In genomic region chr16:89167425-89167941, GRCh38 we compare ENCODE assay signal across 1 cellular context.
TF ChIP-seq lines count a peak whose summit lies in the region.

No MANE protein-coding gene starts in this region.

TF ChIP-seq in HepG2, 621 proteins besides CTCF, POLR2A, EP300 and RAD21 (continued from another document and continues in another):
- TF ChIP-seq, protein P1, sequence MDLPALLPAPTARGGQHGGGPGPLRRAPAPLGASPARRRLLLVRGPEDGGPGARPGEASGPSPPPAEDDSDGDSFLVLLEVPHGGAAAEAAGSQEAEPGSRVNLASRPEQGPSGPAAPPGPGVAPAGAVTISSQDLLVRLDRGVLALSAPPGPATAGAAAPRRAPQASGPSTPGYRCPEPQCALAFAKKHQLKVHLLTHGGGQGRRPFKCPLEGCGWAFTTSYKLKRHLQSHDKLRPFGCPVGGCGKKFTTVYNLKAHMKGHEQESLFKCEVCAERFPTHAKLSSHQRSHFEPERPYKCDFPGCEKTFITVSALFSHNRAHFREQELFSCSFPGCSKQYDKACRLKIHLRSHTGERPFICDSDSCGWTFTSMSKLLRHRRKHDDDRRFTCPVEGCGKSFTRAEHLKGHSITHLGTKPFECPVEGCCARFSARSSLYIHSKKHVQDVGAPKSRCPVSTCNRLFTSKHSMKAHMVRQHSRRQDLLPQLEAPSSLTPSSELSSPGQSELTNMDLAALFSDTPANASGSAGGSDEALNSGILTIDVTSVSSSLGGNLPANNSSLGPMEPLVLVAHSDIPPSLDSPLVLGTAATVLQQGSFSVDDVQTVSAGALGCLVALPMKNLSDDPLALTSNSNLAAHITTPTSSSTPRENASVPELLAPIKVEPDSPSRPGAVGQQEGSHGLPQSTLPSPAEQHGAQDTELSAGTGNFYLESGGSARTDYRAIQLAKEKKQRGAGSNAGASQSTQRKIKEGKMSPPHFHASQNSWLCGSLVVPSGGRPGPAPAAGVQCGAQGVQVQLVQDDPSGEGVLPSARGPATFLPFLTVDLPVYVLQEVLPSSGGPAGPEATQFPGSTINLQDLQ (CRISPR knock-in tag; IDR thresholded peaks at IDR 0.05), result no peak
- TF ChIP-seq, protein P2, sequence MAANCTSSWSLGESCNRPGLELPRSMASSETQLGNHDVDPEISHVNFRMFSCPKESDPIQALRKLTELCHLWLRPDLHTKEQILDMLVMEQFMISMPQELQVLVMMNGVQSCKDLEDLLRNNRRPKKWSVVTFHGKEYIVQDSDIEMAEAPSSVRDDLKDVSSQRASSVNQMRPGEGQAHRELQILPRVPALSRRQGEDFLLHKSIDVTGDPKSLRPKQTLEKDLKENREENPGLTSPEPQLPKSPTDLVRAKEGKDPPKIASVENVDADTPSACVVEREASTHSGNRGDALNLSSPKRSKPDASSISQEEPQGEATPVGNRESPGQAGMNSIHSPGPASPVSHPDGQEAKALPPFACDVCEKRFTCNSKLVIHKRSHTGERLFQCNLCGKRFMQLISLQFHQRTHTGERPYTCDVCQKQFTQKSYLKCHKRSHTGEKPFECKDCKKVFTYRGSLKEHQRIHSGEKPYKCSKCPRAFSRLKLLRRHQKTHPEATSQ (CRISPR knock-in tag; IDR thresholded peaks at IDR 0.05; ENCODE audit: borderline replicate concordance), result 0 out of 2 replicates have a peak, but pooled peaks have one; percentile 78
- TF ChIP-seq YEATS4 (CRISPR knock-in tag; IDR thresholded peaks at IDR 0.05; ENCODE audit: borderline replicate concordance) (0 out of 2 replicates have a peak, but pooled peaks have one; percentile 38), ZNF678 (CRISPR knock-in tag; IDR thresholded peaks at IDR 0.05) (no peak), ZBTB38 (CRISPR knock-in tag; IDR thresholded peaks at IDR 0.05) (peak; percentile 94), MTA1 (CRISPR knock-in tag; IDR thresholded peaks at IDR 0.05; ENCODE audit: borderline replicate concordance) (peak; percentile 73; the same call in 1 of the 2 replicates), ZNF800 (CRISPR knock-in tag; IDR thresholded peaks at IDR 0.05) (peak; percentile 80; the same call in 1 of the 2 replicates), ZNF235 (CRISPR knock-in tag; IDR thresholded peaks at IDR 0.05; ENCODE audit: borderline replicate concordance) (peak; percentile 96; the same call in 1 of the 2 replicates), ZNF781 (CRISPR knock-in tag; IDR thresholded peaks at IDR 0.05; ENCODE audit: borderline replicate concordance, not compliant biosample characterization) (peak; percentile 42), ZKSCAN1 (IDR thresholded peaks at IDR 0.05; ENCODE audit: low read length) (no peak), MYC (CRISPR knock-in tag; IDR thresholded peaks at IDR 0.05; ENCODE audit: borderline replicate concordance) (peak; percentile 77), RBFOX2 (IDR thresholded peaks at IDR 0.05; ENCODE audit: low read depth, low read length) (no peak), JDP2 (CRISPR knock-in tag; IDR thresholded peaks at IDR 0.05; ENCODE audit: borderline replicate concordance) (no peak; the same call in 1 of the 2 replicates), TRIM24 (CRISPR knock-in tag; IDR thresholded peaks at IDR 0.05) (no peak), FIP1L1 (IDR thresholded peaks at IDR 0.05; ENCODE audit: borderline replicate concordance, insufficient read depth, low read depth, low read length) (no peak), ZBTB42 (CRISPR knock-in tag; IDR thresholded peaks at IDR 0.05) (0 out of 2 replicates have a peak, but pooled peaks have one; percentile 25), NFE2 (CRISPR knock-in tag; IDR thresholded peaks at IDR 0.05) (no peak), GTF3A (CRISPR knock-in tag; conservative IDR thresholded peaks at IDR 0.05) (0 out of 2 replicates have a peak, but pooled peaks have one; percentile 50), PHF20 (CRISPR knock-in tag; IDR thresholded peaks at IDR 0.05) (peak; percentile 51; the same call in 1 of the 2 replicates), NCOA1 (CRISPR knock-in tag; IDR thresholded peaks at IDR 0.05) (no peak), ZNF260 (CRISPR knock-in tag; IDR thresholded peaks at IDR 0.05; ENCODE audit: borderline replicate concordance, low read depth) (no peak), CC2D1A (CRISPR knock-in tag; IDR thresholded peaks at IDR 0.05) (no peak), ZNF530 (CRISPR knock-in tag; IDR thresholded peaks at IDR 0.05; ENCODE audit: low read depth) (no peak), ZNF879 (CRISPR knock-in tag; IDR thresholded peaks at IDR 0.05) (no peak), ZNF776 (CRISPR knock-in tag; IDR thresholded peaks at IDR 0.05) (peak; percentile 82; the same call in 1 of the 2 replicates), KLF9 (CRISPR knock-in tag; IDR thresholded peaks at IDR 0.05; ENCODE audit: low read depth) (0 out of 2 replicates have a peak, but pooled peaks have one; percentile 55), ZKSCAN5 (CRISPR knock-in tag; IDR thresholded peaks at IDR 0.05) (no peak; the same call in 1 of the 2 replicates), ZNF275 (CRISPR knock-in tag; IDR thresholded peaks at IDR 0.05; ENCODE audit: borderline replicate concordance) (no peak), ELF4 (CRISPR knock-in tag; IDR thresholded peaks at IDR 0.05; ENCODE audit: borderline replicate concordance) (no peak), ZNF598 (CRISPR knock-in tag; IDR thresholded peaks at IDR 0.05; ENCODE audit: borderline replicate concordance) (no peak; the same call in 1 of the 2 replicates)
- TF ChIP-seq, protein P3, sequence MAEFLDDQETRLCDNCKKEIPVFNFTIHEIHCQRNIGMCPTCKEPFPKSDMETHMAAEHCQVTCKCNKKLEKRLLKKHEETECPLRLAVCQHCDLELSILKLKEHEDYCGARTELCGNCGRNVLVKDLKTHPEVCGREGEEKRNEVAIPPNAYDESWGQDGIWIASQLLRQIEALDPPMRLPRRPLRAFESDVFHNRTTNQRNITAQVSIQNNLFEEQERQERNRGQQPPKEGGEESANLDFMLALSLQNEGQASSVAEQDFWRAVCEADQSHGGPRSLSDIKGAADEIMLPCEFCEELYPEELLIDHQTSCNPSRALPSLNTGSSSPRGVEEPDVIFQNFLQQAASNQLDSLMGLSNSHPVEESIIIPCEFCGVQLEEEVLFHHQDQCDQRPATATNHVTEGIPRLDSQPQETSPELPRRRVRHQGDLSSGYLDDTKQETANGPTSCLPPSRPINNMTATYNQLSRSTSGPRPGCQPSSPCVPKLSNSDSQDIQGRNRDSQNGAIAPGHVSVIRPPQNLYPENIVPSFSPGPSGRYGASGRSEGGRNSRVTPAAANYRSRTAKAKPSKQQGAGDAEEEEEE (CRISPR knock-in tag; IDR thresholded peaks at IDR 0.05; ENCODE audit: borderline replicate concordance), result peak; percentile 97
- TF ChIP-seq, protein P4, sequence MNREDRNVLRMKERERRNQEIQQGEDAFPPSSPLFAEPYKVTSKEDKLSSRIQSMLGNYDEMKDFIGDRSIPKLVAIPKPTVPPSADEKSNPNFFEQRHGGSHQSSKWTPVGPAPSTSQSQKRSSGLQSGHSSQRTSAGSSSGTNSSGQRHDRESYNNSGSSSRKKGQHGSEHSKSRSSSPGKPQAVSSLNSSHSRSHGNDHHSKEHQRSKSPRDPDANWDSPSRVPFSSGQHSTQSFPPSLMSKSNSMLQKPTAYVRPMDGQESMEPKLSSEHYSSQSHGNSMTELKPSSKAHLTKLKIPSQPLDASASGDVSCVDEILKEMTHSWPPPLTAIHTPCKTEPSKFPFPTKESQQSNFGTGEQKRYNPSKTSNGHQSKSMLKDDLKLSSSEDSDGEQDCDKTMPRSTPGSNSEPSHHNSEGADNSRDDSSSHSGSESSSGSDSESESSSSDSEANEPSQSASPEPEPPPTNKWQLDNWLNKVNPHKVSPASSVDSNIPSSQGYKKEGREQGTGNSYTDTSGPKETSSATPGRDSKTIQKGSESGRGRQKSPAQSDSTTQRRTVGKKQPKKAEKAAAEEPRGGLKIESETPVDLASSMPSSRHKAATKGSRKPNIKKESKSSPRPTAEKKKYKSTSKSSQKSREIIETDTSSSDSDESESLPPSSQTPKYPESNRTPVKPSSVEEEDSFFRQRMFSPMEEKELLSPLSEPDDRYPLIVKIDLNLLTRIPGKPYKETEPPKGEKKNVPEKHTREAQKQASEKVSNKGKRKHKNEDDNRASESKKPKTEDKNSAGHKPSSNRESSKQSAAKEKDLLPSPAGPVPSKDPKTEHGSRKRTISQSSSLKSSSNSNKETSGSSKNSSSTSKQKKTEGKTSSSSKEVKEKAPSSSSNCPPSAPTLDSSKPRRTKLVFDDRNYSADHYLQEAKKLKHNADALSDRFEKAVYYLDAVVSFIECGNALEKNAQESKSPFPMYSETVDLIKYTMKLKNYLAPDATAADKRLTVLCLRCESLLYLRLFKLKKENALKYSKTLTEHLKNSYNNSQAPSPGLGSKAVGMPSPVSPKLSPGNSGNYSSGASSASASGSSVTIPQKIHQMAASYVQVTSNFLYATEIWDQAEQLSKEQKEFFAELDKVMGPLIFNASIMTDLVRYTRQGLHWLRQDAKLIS (CRISPR knock-in tag; IDR thresholded peaks at IDR 0.05), result no peak
- TF ChIP-seq, protein P5, sequence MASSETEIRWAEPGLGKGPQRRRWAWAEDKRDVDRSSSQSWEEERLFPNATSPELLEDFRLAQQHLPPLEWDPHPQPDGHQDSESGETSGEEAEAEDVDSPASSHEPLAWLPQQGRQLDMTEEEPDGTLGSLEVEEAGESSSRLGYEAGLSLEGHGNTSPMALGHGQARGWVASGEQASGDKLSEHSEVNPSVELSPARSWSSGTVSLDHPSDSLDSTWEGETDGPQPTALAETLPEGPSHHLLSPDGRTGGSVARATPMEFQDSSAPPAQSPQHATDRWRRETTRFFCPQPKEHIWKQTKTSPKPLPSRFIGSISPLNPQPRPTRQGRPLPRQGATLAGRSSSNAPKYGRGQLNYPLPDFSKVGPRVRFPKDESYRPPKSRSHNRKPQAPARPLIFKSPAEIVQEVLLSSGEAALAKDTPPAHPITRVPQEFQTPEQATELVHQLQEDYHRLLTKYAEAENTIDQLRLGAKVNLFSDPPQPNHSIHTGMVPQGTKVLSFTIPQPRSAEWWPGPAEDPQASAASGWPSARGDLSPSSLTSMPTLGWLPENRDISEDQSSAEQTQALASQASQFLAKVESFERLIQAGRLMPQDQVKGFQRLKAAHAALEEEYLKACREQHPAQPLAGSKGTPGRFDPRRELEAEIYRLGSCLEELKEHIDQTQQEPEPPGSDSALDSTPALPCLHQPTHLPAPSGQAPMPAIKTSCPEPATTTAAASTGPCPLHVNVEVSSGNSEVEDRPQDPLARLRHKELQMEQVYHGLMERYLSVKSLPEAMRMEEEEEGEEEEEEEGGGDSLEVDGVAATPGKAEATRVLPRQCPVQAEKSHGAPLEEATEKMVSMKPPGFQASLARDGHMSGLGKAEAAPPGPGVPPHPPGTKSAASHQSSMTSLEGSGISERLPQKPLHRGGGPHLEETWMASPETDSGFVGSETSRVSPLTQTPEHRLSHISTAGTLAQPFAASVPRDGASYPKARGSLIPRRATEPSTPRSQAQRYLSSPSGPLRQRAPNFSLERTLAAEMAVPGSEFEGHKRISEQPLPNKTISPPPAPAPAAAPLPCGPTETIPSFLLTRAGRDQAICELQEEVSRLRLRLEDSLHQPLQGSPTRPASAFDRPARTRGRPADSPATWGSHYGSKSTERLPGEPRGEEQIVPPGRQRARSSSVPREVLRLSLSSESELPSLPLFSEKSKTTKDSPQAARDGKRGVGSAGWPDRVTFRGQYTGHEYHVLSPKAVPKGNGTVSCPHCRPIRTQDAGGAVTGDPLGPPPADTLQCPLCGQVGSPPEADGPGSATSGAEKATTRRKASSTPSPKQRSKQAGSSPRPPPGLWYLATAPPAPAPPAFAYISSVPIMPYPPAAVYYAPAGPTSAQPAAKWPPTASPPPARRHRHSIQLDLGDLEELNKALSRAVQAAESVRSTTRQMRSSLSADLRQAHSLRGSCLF (CRISPR knock-in tag; IDR thresholded peaks at IDR 0.05; ENCODE audit: borderline replicate concordance), result no peak
